ENCODE assay signal across 20 cellular contexts in the genomic region with DNA sequence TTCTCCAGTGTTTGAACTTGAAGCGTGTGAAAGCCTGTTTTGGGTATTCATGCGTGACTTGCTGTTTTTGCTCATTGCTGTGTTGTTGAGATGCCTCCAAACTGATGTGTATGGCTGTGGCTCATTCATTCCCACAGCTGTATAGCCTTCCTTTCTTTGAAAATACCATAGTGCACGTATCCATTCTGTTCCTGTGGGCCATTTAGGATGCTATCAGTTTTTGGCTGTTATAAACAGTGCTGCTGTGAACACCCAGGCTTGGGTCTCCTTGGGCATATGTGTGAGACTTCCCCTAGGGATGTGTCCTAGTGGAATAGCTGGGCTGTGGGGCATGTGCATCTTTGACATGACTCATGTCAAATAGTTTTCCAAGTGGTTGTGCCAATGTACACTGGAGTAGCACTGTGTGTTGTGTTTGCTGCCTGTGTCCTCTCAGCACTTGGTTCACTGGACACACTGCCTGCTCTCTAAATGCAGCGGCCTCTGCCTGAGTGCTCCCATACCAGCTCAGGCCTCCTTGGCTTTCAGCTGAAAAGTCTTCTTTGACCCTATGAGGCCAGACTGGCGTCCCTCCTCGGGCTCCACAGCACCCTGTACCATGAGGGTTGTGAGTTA.
A peak's percentile ranks its signal among the peaks of the same experiment; 100 is the strongest.
DNase-seq lines count a peak whose midpoint lies in the region; ATAC-seq and TF ChIP-seq lines count a peak whose summit lies in the region.
"Had no signal": no experiment of that assay in that cellular context is flagged by ENCODE, and none has a peak within 500 bp of the region (broad histone marks: within the 10 kb centered on the region; RNA-seq: fewer than 3 reads in every experiment).

No MANE protein-coding gene starts in this region.

- TF ChIP-seq POLR2A in esophagus squamous epithelium (IDR thresholded peaks at IDR 0.05), result no peak

- no peak for TF ChIP-seq CTCF in AG09309 (IDR thresholded peaks at IDR 0.05; ENCODE audit: control insufficient read depth, insufficient read depth, low read depth, low read length, missing control alignments)
- no peak for TF ChIP-seq CTCF in epithelial cell of esophagus (IDR thresholded peaks at IDR 0.05; ENCODE audit: insufficient read depth, low read depth, low read length, missing control alignments)
- no peak for TF ChIP-seq CTCF in endodermal cell (conservative IDR thresholded peaks at IDR 0.05)
- TF ChIP-seq CTCF in esophagus squamous epithelium (IDR thresholded peaks at IDR 0.05), result no peak

- DNase-seq in AG09309 (ENCODE audit: low read depth) (peak; percentile 13), LHCN-M2 (ENCODE audit: low read depth) (peak; percentile 32), epithelial cell of esophagus (ENCODE audit: low read depth) (peak; percentile 59), lung microvascular endothelial cell (ENCODE audit: low read depth in 2 of 2) (peak; percentile 53 to 93), endodermal cell (no peak), HK-2 (ENCODE audit: unreplicated experiment) (no peak), esophagus squamous epithelium (lab: John Stamatoyannopoulos, UW) (no peak)
- DNase-seq: activated naive CD4-positive, alpha-beta T cell treated with anti-CD3 and anti-CD28 coated beads for 36 hours; caudate nucleus; DMS79; Kasumi-1; mesendoderm; NCI-H187 treated with DMSO at 0.1 percent for 48 hours; NCI-H526; nucleus accumbens; spleen; WERI-Rb-1 had no signal

- 92 to 94% methylated on average over 5 to 6 of the region's 6 CpGs for WGBS in endodermal cell (ENCODE audit: insufficient coverage in 1 of 2, insufficient read length in 1 of 2), 2 experiments
- 45 to 73% methylated on average over 3 to 5 of the region's 6 CpGs for WGBS in esophagus squamous epithelium, 2 donors

- H3K9me3 ChIP-seq in endodermal cell (ENCODE audit: control insufficient read depth, low read length), result no peaks in the 10 kb centered on the region
- no peaks in the 10 kb centered on the region for H3K9me3 ChIP-seq in esophagus squamous epithelium
- H3K9me3 ChIP-seq: spleen had no signal

- H3K27ac ChIP-seq in endodermal cell (ENCODE audit: low read depth, low read length), result no peak overlapping the region
- H3K27ac ChIP-seq in esophagus squamous epithelium, result no peak overlapping the region
- H3K27ac ChIP-seq: HL-60, spleen, WERI-Rb-1 had no signal

- no peaks in the 10 kb centered on the region for H3K36me3 ChIP-seq in endodermal cell (ENCODE audit: control insufficient read depth, insufficient read depth, low read length)
- no peaks in the 10 kb centered on the region for H3K36me3 ChIP-seq in esophagus squamous epithelium
- H3K36me3 ChIP-seq: spleen had no signal

- H3K36me3 Mint-ChIP-seq in endodermal cell (ENCODE audit: low read depth), result no peaks in the 10 kb centered on the region

- ATAC-seq in HG02840 (IDR thresholded peaks at IDR 0.05; ENCODE audit: low FRiP score, unreplicated experiment), result no peak
- ATAC-seq: Panc1 had no signal

- H3K4me3 ChIP-seq in AG09309 (ENCODE audit: control insufficient read depth, low read depth, low read length) (no peak overlapping the region), epithelial cell of esophagus (ENCODE audit: low read length) (no peak overlapping the region), endodermal cell (ENCODE audit: low read length) (no peak overlapping the region), esophagus squamous epithelium (no peak overlapping the region)
- H3K4me3 ChIP-seq: spleen had no signal

- H3K4me1 Mint-ChIP-seq in endodermal cell, result peaks cover 16% of the 10 kb centered on the region

- no peaks in the 10 kb centered on the region for H3K27me3 Mint-ChIP-seq in endodermal cell (ENCODE audit: insufficient read depth)

- no peak overlapping the region for H3K4me3 Mint-ChIP-seq in endodermal cell
- H3K4me3 Mint-ChIP-seq: activated naive CD4-positive, alpha-beta T cell treated with anti-CD3 and anti-CD28 coated beads for 36 hours had no signal

- no peaks in the 10 kb centered on the region for H3K27me3 ChIP-seq in endodermal cell (ENCODE audit: control insufficient read depth, insufficient read depth, low read length, poor library complexity, severe bottlenecking)
- peaks cover 0 to 17% (median 0%) of the 10 kb centered on the region in 4 donors for H3K27me3 ChIP-seq in esophagus squamous epithelium

- H3K9me3 Mint-ChIP-seq in endodermal cell, result peaks cover 7% of the 10 kb centered on the region
- H3K9me3 Mint-ChIP-seq: activated naive CD4-positive, alpha-beta T cell treated with anti-CD3 and anti-CD28 coated beads for 36 hours had no signal

- H3K4me1 ChIP-seq in endodermal cell (ENCODE audit: control insufficient read depth, insufficient read depth, low read length), result no peaks in the 10 kb centered on the region
- H3K4me1 ChIP-seq in esophagus squamous epithelium, result no peaks in the 10 kb centered on the region
- H3K4me1 ChIP-seq: spleen had no signal

- no peak overlapping the region for H3K9ac ChIP-seq in endodermal cell (ENCODE audit: extremely low read depth, low read length, poor library complexity, severe bottlenecking)

- no peak overlapping the region for H3K27ac Mint-ChIP-seq in endodermal cell
- H3K27ac Mint-ChIP-seq: activated naive CD4-positive, alpha-beta T cell treated with anti-CD3 and anti-CD28 coated beads for 36 hours had no signal

- intact Hi-C loops in esophagus squamous epithelium (cut with DNase I), result no loop called here

Comparison
In these comparisons a context has a peak if more than half of its experiments do, and no peak if none do; other contexts are left out.
1. DNase-seq: peak in AG09309 (single experiment), LHCN-M2 (single experiment), epithelial cell of esophagus (single experiment) and lung microvascular endothelial cell (2 of 2); none in endodermal cell (single experiment), HK-2 (single experiment) and esophagus squamous epithelium (single experiment).